Comparison of ENCODE assay signal across 20 cellular contexts in the genomic region with DNA sequence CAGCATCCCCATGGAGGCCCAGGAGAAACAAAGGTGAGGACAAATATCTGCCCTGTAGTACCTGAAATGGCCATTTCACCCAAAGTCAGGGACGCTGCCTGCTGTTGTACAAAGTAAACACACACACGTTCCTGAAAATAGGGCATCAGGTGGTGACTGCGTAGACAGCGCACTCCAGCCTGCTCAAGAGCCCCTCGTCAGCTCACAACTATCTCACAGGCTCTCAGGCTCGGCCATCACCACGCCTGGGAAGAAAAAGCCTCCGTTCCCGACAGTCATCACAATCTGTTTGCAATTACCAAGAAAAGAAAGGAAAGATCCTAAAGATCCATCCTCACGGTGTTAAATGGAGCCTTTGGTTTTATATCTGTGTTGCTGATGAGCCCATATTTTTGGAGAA.
DNase-seq lines count a peak whose midpoint lies in the region; ATAC-seq and TF ChIP-seq lines count a peak whose summit lies in the region.
"Had no signal": no experiment of that assay in that cellular context is flagged by ENCODE, and none has a peak within 500 bp of the region (broad histone marks: within the 10 kb centered on the region; RNA-seq: fewer than 3 reads in every experiment).

No MANE protein-coding gene starts in this region.

- WGBS in testis, 2 donors: 59 to 71% methylated on average over 10 of the region's 10 CpGs

- no peaks in the 10 kb centered on the region for H3K36me3 ChIP-seq in BJ (ENCODE audit: control insufficient read depth, insufficient read depth, low read length)
- no peaks in the 10 kb centered on the region for H3K36me3 ChIP-seq in lower lobe of right lung
- no peaks in the 10 kb centered on the region for H3K36me3 ChIP-seq in testis (ENCODE audit: low read depth, missing control alignments)
- H3K36me3 ChIP-seq in Karpas-422 (ENCODE audit: insufficient read depth, low read length): no peaks in the 10 kb centered on the region
- H3K36me3 ChIP-seq: adrenal gland had no signal

- H3K79me2 ChIP-seq in Karpas-422 (ENCODE audit: low read length): no peaks in the 10 kb centered on the region

- no peaks in the 10 kb centered on the region for H3K9me2 ChIP-seq in Karpas-422 (replicated peaks; ENCODE audit: insufficient read depth, low read length)

- intact Hi-C loops in lower lobe of right lung (cut with DNase I): no loop called here
- intact Hi-C loops in testis (cut with DNase I; ENCODE audit: low total_unique reads): loop anchor here (10.0 kb wide), 1 partner anchor 90 kb away; no protein-coding TSS in a partner anchor

- no peak overlapping the region for H2AFZ ChIP-seq in Karpas-422 (ENCODE audit: low read length)

- H3K9me3 ChIP-seq in lower lobe of right lung (no peaks in the 10 kb centered on the region), testis (no peaks in the 10 kb centered on the region), Karpas-422 (ENCODE audit: low read length) (no peaks in the 10 kb centered on the region)
- H3K9me3 ChIP-seq: adrenal gland, mucosa of descending colon had no signal

- H3K4me1 ChIP-seq in lower lobe of right lung: peaks cover 22% of the 10 kb centered on the region
- H3K4me1 ChIP-seq in testis: peaks cover 23% of the 10 kb centered on the region
- H3K4me1 ChIP-seq in Karpas-422 (ENCODE audit: low read length): no peaks in the 10 kb centered on the region

- peak overlapping the region; percentile 68 for H3K27ac ChIP-seq in lower lobe of right lung
- peak overlapping the region; percentile 84 to 89 for H3K27ac ChIP-seq in testis
- H3K27ac ChIP-seq in Karpas-422 (ENCODE audit: low read length): no peak overlapping the region

- no peaks in the 10 kb centered on the region for H4K20me1 ChIP-seq in Karpas-422 (ENCODE audit: insufficient read depth, low read depth, low read length)

- H3K4me2 ChIP-seq in Karpas-422 (ENCODE audit: low read depth, low read length, poor library complexity, severe bottlenecking): no peak overlapping the region

- TF ChIP-seq CTCF in BJ (IDR thresholded peaks at IDR 0.05; ENCODE audit: insufficient read depth, low read depth, low read length): peak; percentile 12; the same call in 1 of the 2 replicates
- TF ChIP-seq CTCF in lower lobe of right lung (IDR thresholded peaks at IDR 0.05): no peak
- no peak for TF ChIP-seq CTCF in testis (IDR thresholded peaks at IDR 0.05)

- TF ChIP-seq POLR2A in testis (IDR thresholded peaks at IDR 0.05): no peak

- DNase-seq in BJ (ENCODE audit: low read depth): no peak
- DNase-seq in NCI-H510A treated with DMSO at 0.1 percent for 48 hours (lab: John Stamatoyannopoulos, UW): peak; percentile 80
- DNase-seq in lower lobe of right lung: no peak
- no peak for DNase-seq in testis
- DNase-seq in nucleus accumbens (lab: John Stamatoyannopoulos, UW): no peak
- no peak for DNase-seq in Karpas-422
- no peak for DNase-seq in NCI-H128 (lab: John Stamatoyannopoulos, UW; ENCODE audit: unreplicated experiment)
- DNase-seq: activated CD4-positive, alpha-beta memory T cell treated with anti-CD3 and anti-CD28 coated beads, Interleukin-2, amount 10 ng/mL, durations not matched to agents 7 days and 5 days; activated CD4-positive, CD25-positive, alpha-beta regulatory T cell; activated gamma-delta T cell treated with Interleukin-2 at 50 U/mL for 16 hours; adrenal gland; DMS79; mucosa of descending colon; NCI-H1694; NCI-H226; SHP77 treated with DMSO at 0.1 percent for 48 hours; SW 1271; trophoblast cell had no signal

- POLR2A ChIA-PET in BJ (lab: Charles Lee): no interaction called here

- ATAC-seq in lower lobe of right lung (peak; percentile 12 to 67), GM18907 (IDR thresholded peaks at IDR 0.05; ENCODE audit: unreplicated experiment) (no peak)
- ATAC-seq: stimulated activated memory B cell treated with anti-CD40 and anti-IgM and Interleukin-4, amounts not matched to agents 10 μg/mL and 1 μg/mL and 100 μg/mL, for 72 hours had no signal

- no peaks in the 10 kb centered on the region for H3K27me3 ChIP-seq in BJ (ENCODE audit: control insufficient read depth, insufficient read depth, low read length)
- H3K27me3 ChIP-seq in lower lobe of right lung (ENCODE audit: low read depth): no peaks in the 10 kb centered on the region
- no peaks in the 10 kb centered on the region for H3K27me3 ChIP-seq in testis
- 0 out of 2 replicates have a peak, but pooled peaks cover 3% of the 10 kb centered on the region for H3K27me3 ChIP-seq in Karpas-422 (ENCODE audit: low read length)
- H3K27me3 ChIP-seq: adrenal gland had no signal

- H3K4me3 ChIP-seq in BJ (ENCODE audit: low read depth, low read length): no peak overlapping the region
- H3K4me3 ChIP-seq in lower lobe of right lung: no peak overlapping the region
- no peak overlapping the region for H3K4me3 ChIP-seq in testis
- H3K4me3 ChIP-seq in Karpas-422 (ENCODE audit: low read length): no peak overlapping the region
- H3K4me3 ChIP-seq: adrenal gland, mucosa of descending colon had no signal

- CTCF ChIA-PET in BJ (lab: Yijun Ruan, JAX): interaction anchor here (0.6 to 1.3 kb wide), 2 partner anchors 8 to 1032 kb away, joined by 3 to 4 read pairs; no protein-coding TSS in a partner anchor

- H3K9ac ChIP-seq in Karpas-422 (ENCODE audit: low read length): no peak overlapping the region
